11 cellular contexts compared by ENCODE assay signal in the genomic region with DNA sequence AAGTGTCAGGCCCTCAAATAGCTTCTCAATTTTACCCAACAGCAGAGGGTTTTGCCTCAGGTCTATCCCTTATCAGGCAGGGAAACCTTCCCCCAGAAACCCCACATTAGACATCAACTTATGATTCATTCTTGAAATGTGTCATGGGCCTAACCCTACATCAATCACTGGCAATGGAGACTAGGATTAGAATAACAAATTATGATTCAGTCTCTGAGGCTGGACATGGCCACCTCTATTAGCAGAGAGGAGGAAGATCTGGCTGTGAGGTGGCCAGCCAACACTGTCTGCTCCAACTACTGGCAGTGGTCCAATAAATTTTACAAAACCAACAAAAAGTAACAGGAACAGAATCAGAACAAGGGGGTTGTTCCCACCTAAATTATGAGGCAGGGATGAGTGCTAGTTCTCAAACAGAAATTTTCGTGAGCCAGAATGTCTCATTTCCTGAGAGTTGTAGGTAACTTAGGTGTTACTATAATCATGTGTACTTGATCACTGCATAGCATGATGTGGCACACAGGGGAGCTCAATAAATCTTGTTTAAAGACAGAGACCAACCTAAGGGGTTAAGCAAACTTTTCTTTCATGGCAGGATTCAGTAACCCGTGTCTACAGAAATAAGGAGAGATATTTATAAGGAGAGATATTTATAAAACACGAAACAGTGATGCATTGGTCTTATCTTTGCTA.
DNase-seq lines count a peak whose midpoint lies in the region; ATAC-seq and TF ChIP-seq lines count a peak whose summit lies in the region.
"Had no signal": no experiment of that assay in that cellular context is flagged by ENCODE, and none has a peak within 500 bp of the region (broad histone marks: within the 10 kb centered on the region; RNA-seq: fewer than 3 reads in every experiment).

No MANE protein-coding gene starts in this region.

- peaks cover 0 to 4% (median 0%) of the 10 kb centered on the region in 4 donors for H3K4me1 ChIP-seq in transverse colon
- H3K4me1 ChIP-seq in uterus: no peaks in the 10 kb centered on the region

- TF ChIP-seq CTCF in HFFc6 (IDR thresholded peaks at IDR 0.05): no peak
- no peak for TF ChIP-seq CTCF in activated B cell treated with CpG ODN at 0.5 μM for 24 hours (IDR thresholded peaks at IDR 0.05)
- TF ChIP-seq CTCF in transverse colon (IDR thresholded peaks at IDR 0.05): no peak
- TF ChIP-seq CTCF in uterus (IDR thresholded peaks at IDR 0.05): no peak

- H3K36me3 ChIP-seq in transverse colon (no peaks in the 10 kb centered on the region), uterus (no peaks in the 10 kb centered on the region)

- TF ChIP-seq EP300 in transverse colon (IDR thresholded peaks at IDR 0.05; ENCODE audit: low read depth): no peak

- H3K4me1 Mint-ChIP-seq in HFFc6 (ENCODE audit: low read depth) (peaks cover 77% of the 10 kb centered on the region), activated B cell treated with CpG ODN at 0.5 μM for 24 hours (peaks cover 22% of the 10 kb centered on the region)
- H3K4me1 Mint-ChIP-seq: neural crest cell had no signal

- H3K27me3 Mint-ChIP-seq in HFFc6 (ENCODE audit: insufficient read depth): no peaks in the 10 kb centered on the region; the same call in 1 of the 2 replicates
- H3K27me3 Mint-ChIP-seq in activated B cell treated with CpG ODN at 0.5 μM for 24 hours: no peaks in the 10 kb centered on the region

- H3K27ac ChIP-seq in transverse colon (no peak overlapping the region), uterus (no peak overlapping the region)
- H3K27ac ChIP-seq: esophagus squamous epithelium had no signal

- H3K4me3 ChIP-seq in transverse colon: no peak overlapping the region
- no peak overlapping the region for H3K4me3 ChIP-seq in uterus
- H3K4me3 ChIP-seq: esophagus squamous epithelium had no signal

- H3K27ac Mint-ChIP-seq in HFFc6 (peak overlapping the region; percentile 76), activated B cell treated with CpG ODN at 0.5 μM for 24 hours (peak overlapping the region; percentile 62)

- intact Hi-C loops in activated B cell treated with CpG ODN at 0.5 μM for 24 hours (cut with micrococcal nuclease): no loop called here
- intact Hi-C loops in transverse colon (cut with DNase I; ENCODE audit: low total_unique reads): loop anchor here (10.0 kb wide), 3 partner anchors 183 to 467 kb away; a partner anchor contains a TSS
- intact Hi-C loops in uterus (cut with DNase I; ENCODE audit: low total_unique reads): no loop called here

- peaks cover 20% of the 10 kb centered on the region for H3K36me3 Mint-ChIP-seq in HFFc6 (ENCODE audit: low read depth)
- peaks cover 24% of the 10 kb centered on the region for H3K36me3 Mint-ChIP-seq in activated B cell treated with CpG ODN at 0.5 μM for 24 hours (ENCODE audit: low read depth)

- H3K27me3 ChIP-seq in transverse colon (no peaks in the 10 kb centered on the region), uterus (no peaks in the 10 kb centered on the region)
- H3K27me3 ChIP-seq: esophagus squamous epithelium had no signal

- peak overlapping the region; percentile 66 for H3K4me3 Mint-ChIP-seq in HFFc6
- H3K4me3 Mint-ChIP-seq in activated B cell treated with CpG ODN at 0.5 μM for 24 hours: no peak overlapping the region
- H3K4me3 Mint-ChIP-seq: neural crest cell had no signal

- POLR2A ChIA-PET in activated B cell treated with CpG ODN at 0.5 μM for 24 hours (lab: Charles Lee): interaction anchor here (0.6 kb wide), 1 partner anchor 131 kb away, joined by 6 read pairs; no protein-coding TSS in a partner anchor

- in situ Hi-C loops in G401 (cut with HindIII; ENCODE audit: low sequenced_read_pairs): loop anchor here (10.0 kb wide), 1 partner anchor 177 kb away; no protein-coding TSS in a partner anchor
- in situ Hi-C loops in transverse colon (cut with MboI; ENCODE audit: low pct_ligation_motif_present in 1 of 4, low pct_unique_long_range_greater_than_20kb in 1 of 4, low sequenced_read_pairs in 3 of 4): loop anchor here in 3 of 4 donors (10.0 kb wide), 3 partner anchors 183 to 457 kb away; a partner anchor contains a TSS

- DNase-seq in G401 (ENCODE audit: low spot score) (peak; percentile 24), HFFc6 (peak; percentile 93), activated B cell treated with CpG ODN at 0.5 μM for 24 hours (no peak), left kidney (ENCODE audit: low read depth, low spot score) (peak; percentile 2), transverse colon (no peak), uterus (no peak), RPMI8226 (no peak)
- DNase-seq: esophagus squamous epithelium, NCI-H446 treated with DMSO at 0.1 percent for 48 hours had no signal

- no peaks in the 10 kb centered on the region for H3K9me3 ChIP-seq in transverse colon
- no peaks in the 10 kb centered on the region for H3K9me3 ChIP-seq in uterus
- H3K9me3 ChIP-seq: esophagus squamous epithelium had no signal

- ATAC-seq in activated B cell treated with CpG ODN at 0.5 μM for 24 hours (ENCODE audit: low read depth) (peak; percentile 57), HG03439 (IDR thresholded peaks at IDR 0.05; ENCODE audit: unreplicated experiment) (no peak)

- H3K9me3 Mint-ChIP-seq in HFFc6 (no peaks in the 10 kb centered on the region), activated B cell treated with CpG ODN at 0.5 μM for 24 hours (no peaks in the 10 kb centered on the region)
- H3K9me3 Mint-ChIP-seq: neural crest cell had no signal

- no peak for TF ChIP-seq POLR2A in transverse colon (IDR thresholded peaks at IDR 0.05)
- no peak for TF ChIP-seq POLR2A in uterus (IDR thresholded peaks at IDR 0.05)

- 60 to 73% methylated on average over 3 of the region's 3 CpGs for WGBS in transverse colon (ENCODE audit: low coverage in 1 of 2), 2 donors

- CTCF ChIA-PET in activated B cell treated with CpG ODN at 0.5 μM for 24 hours (lab: Charles Lee): interaction anchor here (0.5 to 2.0 kb wide), 5 partner anchors 179 to 471 kb away, joined by 3 to 7 read pairs (median 3); a partner anchor contains a TSS

Comparison
In these comparisons a context has a peak if more than half of its experiments do, and no peak if none do; other contexts are left out.
1. DNase-seq: peak in G401 (single experiment), HFFc6 (single experiment) and left kidney (single experiment); none in activated B cell treated with CpG ODN at 0.5 μM for 24 hours (single experiment), transverse colon (single experiment), uterus (0 of 2) and RPMI8226 (single experiment).